ENCODE assay signal across 8 cellular contexts in genomic region chr14:39267592-39268112, GRCh38. TPM values are rescaled to one million over a fixed set of nuclear protein-coding genes. Genes with fewer than 3 reads are reported as not detected.
DNase-seq lines count a peak whose midpoint lies in the region; ATAC-seq and TF ChIP-seq lines count a peak whose summit lies in the region.

No MANE protein-coding gene starts in this region.

- no peak overlapping the region for H4K91ac ChIP-seq in mesenchymal stem cell (ENCODE audit: low read length)

- H3K4me1 ChIP-seq in NT2/D1 (ENCODE audit: insufficient read depth, insufficient read length) (no peaks in the 10 kb centered on the region), mesenchymal stem cell (ENCODE audit: control insufficient read depth, insufficient read depth, low read depth, low read length) (peaks cover 5% of the 10 kb centered on the region), uterus (no peaks in the 10 kb centered on the region)

- peaks cover 47% of the 10 kb centered on the region for H3K4me1 Mint-ChIP-seq in chondrocyte (ENCODE audit: low read depth)

- H3K27ac Mint-ChIP-seq in chondrocyte (ENCODE audit: unreplicated experiment), result peak overlapping the region; percentile 98

- H3K4me3 Mint-ChIP-seq in chondrocyte (ENCODE audit: unreplicated experiment), result peak overlapping the region; percentile 86

- H3K9me3 Mint-ChIP-seq in chondrocyte (ENCODE audit: low read depth), result peaks cover under 1% of the 10 kb centered on the region

- peak overlapping the region; percentile 1 for H4K8ac ChIP-seq in mesenchymal stem cell (ENCODE audit: low read length)

- TF ChIP-seq CTCF in chondrocyte (IDR thresholded peaks at IDR 0.05), result no peak
- no peak for TF ChIP-seq CTCF in uterus (IDR thresholded peaks at IDR 0.05)
- no peak for TF ChIP-seq CTCF in omental fat pad (IDR thresholded peaks at IDR 0.05)

- H2AK5ac ChIP-seq in mesenchymal stem cell (ENCODE audit: low read length, severe bottlenecking), result no peak overlapping the region

- H3K18ac ChIP-seq in mesenchymal stem cell (ENCODE audit: low read depth in 1 of 2, low read length in 2 of 2), result peak overlapping the region; percentile 79 to 83

- H3K9ac ChIP-seq in NT2/D1 (ENCODE audit: insufficient read length, low read depth), result peak overlapping the region; percentile 87
- peak overlapping the region; percentile 100 for H3K9ac ChIP-seq in mesenchymal stem cell (ENCODE audit: low read length)

- H3K14ac ChIP-seq in mesenchymal stem cell (ENCODE audit: low read length in 2 of 2), result peak overlapping the region in 1 of 2 experiments; percentile 80

- H3K36me3 ChIP-seq in NT2/D1 (ENCODE audit: insufficient read depth, insufficient read length, low read length) (no peaks in the 10 kb centered on the region), mesenchymal stem cell (ENCODE audit: control insufficient read depth in 1 of 2, insufficient read depth in 2 of 2, low read depth in 1 of 2, low read length in 2 of 2) (no peaks in the 10 kb centered on the region), uterus (no peaks in the 10 kb centered on the region)

- peak overlapping the region; percentile 79 for H3K27ac ChIP-seq in mesenchymal stem cell (ENCODE audit: low read length, poor library complexity, severe bottlenecking)
- H3K27ac ChIP-seq in uterus, result peak overlapping the region; percentile 97

- WGBS in mesenchymal stem cell, result 1% methylated on average over 14 of the region's 18 CpGs

- H3K9me3 ChIP-seq in NT2/D1 (ENCODE audit: insufficient read depth, low read length), result peaks cover 10% of the 10 kb centered on the region
- H3K9me3 ChIP-seq in mesenchymal stem cell (ENCODE audit: control insufficient read depth, low read length), result no peaks in the 10 kb centered on the region
- no peaks in the 10 kb centered on the region for H3K9me3 ChIP-seq in uterus

- H3K4ac ChIP-seq in mesenchymal stem cell (ENCODE audit: low read depth in 1 of 2, low read length in 2 of 2), result peak overlapping the region; percentile 29 to 64

- no peaks in the 10 kb centered on the region for H3K27me3 Mint-ChIP-seq in chondrocyte (ENCODE audit: low read depth)

- no peaks in the 10 kb centered on the region for H3K36me3 Mint-ChIP-seq in chondrocyte (ENCODE audit: low read depth)

- intact Hi-C loops in uterus (cut with DNase I; ENCODE audit: low total_unique reads), result no loop called here

- H3K4me3 ChIP-seq in NT2/D1 (ENCODE audit: insufficient read length, low read depth) (peak overlapping the region; percentile 64), mesenchymal stem cell (ENCODE audit: insufficient read depth in 1 of 2, low read depth in 1 of 2, low read length in 2 of 2) (peak overlapping the region; percentile 78 to 98), uterus (peak overlapping the region; percentile 75 to 87)

- TF ChIP-seq POLR2A in uterus (IDR thresholded peaks at IDR 0.05), result no peak

- H3K27me3 ChIP-seq in NT2/D1 (ENCODE audit: insufficient read depth, insufficient read length), result no peaks in the 10 kb centered on the region
- H3K27me3 ChIP-seq in mesenchymal stem cell (ENCODE audit: control insufficient read depth in 1 of 2, insufficient read depth in 1 of 2, low read length in 2 of 2), result no peaks in the 10 kb centered on the region
- no peaks in the 10 kb centered on the region for H3K27me3 ChIP-seq in uterus

- peak overlapping the region; percentile 99 for H2BK15ac ChIP-seq in mesenchymal stem cell (ENCODE audit: low read depth, poor library complexity, severe bottlenecking)

- DNase-seq in NOMO-1 (lab: John Stamatoyannopoulos, UW; ENCODE audit: unreplicated experiment in 2 of 2) (peak; percentile 30 to 37), NOMO-1 treated with dmso at 0.1 percent for 144 hours (lab: John Stamatoyannopoulos, UW; ENCODE audit: unreplicated experiment) (no peak), NT2/D1 (ENCODE audit: low read depth, low spot score) (no peak), chondrocyte (ENCODE audit: low spot score) (no peak), mesenchymal stem cell (no peak), uterus (no peak), omental fat pad (ENCODE audit: low spot score) (no peak)

- H3K4me2 ChIP-seq in mesenchymal stem cell (ENCODE audit: low read length, poor library complexity, severe bottlenecking), result peak overlapping the region; percentile 83

- ATAC-seq in HG02840 (IDR thresholded peaks at IDR 0.05; ENCODE audit: low FRiP score, unreplicated experiment), result peak; percentile 2
- ATAC-seq in omental fat pad (ENCODE audit: low FRiP score), result no peak

- H2BK120ac ChIP-seq in mesenchymal stem cell (ENCODE audit: low read depth, low read length), result no peak overlapping the region

- H2BK12ac ChIP-seq in mesenchymal stem cell (ENCODE audit: low read length in 2 of 2), result no peak overlapping the region

- no peak overlapping the region for H3K23ac ChIP-seq in mesenchymal stem cell (ENCODE audit: low read length in 2 of 2)

- H2AFZ ChIP-seq in mesenchymal stem cell (ENCODE audit: low read depth, low read length), result peak overlapping the region; percentile 78

- no peak overlapping the region for H2BK5ac ChIP-seq in mesenchymal stem cell (ENCODE audit: low read depth, low read length, poor library complexity, severe bottlenecking)

- H3K79me1 ChIP-seq in mesenchymal stem cell (replicated peaks; ENCODE audit: low read length, poor library complexity, severe bottlenecking), result no peaks in the 10 kb centered on the region

RNA-seq across cellular contexts. Expression of gene MIA2, which starts 33.9 kb away (rescaled TPM):
- total RNA-seq in chondrocyte (23.0 to 27.3 TPM (median 26.6 TPM) in 3 replicates), uterus (10 to 100 TPM; 15.3 to 38.2 (median 23.9) TPM), omental fat pad (10 to 100 TPM; 13.8 to 19.4 (median 16.7) TPM)
- polyA plus RNA-seq in mesenchymal stem cell (2013, experiment 1 of 2), result 12.3 TPM
- 12.6 TPM for polyA plus RNA-seq in mesenchymal stem cell (2013, experiment 2 of 2)

Comparison
In these comparisons a context has a peak if more than half of its experiments do, and no peak if none do; other contexts are left out.
1. DNase-seq: peak in NOMO-1 (2 of 2); none in NOMO-1 treated with dmso at 0.1 percent for 144 hours (single experiment), NT2/D1 (single experiment), chondrocyte (single experiment), mesenchymal stem cell (single experiment), uterus (0 of 2) and omental fat pad (single experiment).
2. Peak in every context shown above with its lines, with median percentiles within 50 percentile points of each other: H3K4me3 ChIP-seq.